In genomic region chr5:31033295-31033694, GRCh38 we compare ENCODE assay signal across 15 cellular contexts.
DNase-seq lines count a peak whose midpoint lies in the region; TF ChIP-seq lines count a peak whose summit lies in the region.
"Had no signal": no experiment of that assay in that cellular context is flagged by ENCODE, and none has a peak within 500 bp of the region (broad histone marks: within the 10 kb centered on the region; RNA-seq: fewer than 3 reads in every experiment).

No MANE protein-coding gene starts in this region.

- H3K36me3 ChIP-seq in brain microvascular endothelial cell (replicated peaks) (no peaks in the 10 kb centered on the region), GM23248 (ENCODE audit: low read depth) (no peaks in the 10 kb centered on the region)

- no peak for TF ChIP-seq CTCF in brain microvascular endothelial cell (IDR thresholded peaks at IDR 0.05; ENCODE audit: low read depth, low read length, missing control alignments)
- TF ChIP-seq CTCF in fibroblast of pulmonary artery (IDR thresholded peaks at IDR 0.05; ENCODE audit: low read length, missing control alignments) = no peak

- no peaks in the 10 kb centered on the region for H4K20me1 ChIP-seq in GM23248 (ENCODE audit: insufficient read depth)

- 55 to 61% methylated on average over 1 of the region's 1 CpG for WGBS in GM23248 (ENCODE audit: low coverage in 1 of 2, low lambda C conversion rate in 2 of 2, missing lambda C conversion rate in 2 of 2), 2 experiments

- H3K27ac ChIP-seq in brain microvascular endothelial cell (no peak overlapping the region), GM23248 (no peak overlapping the region)

- H3K4me3 ChIP-seq in brain microvascular endothelial cell (ENCODE audit: low read depth, low read length) (no peak overlapping the region), fibroblast of pulmonary artery (replicated peaks; ENCODE audit: low read depth, low read length) (no peak overlapping the region), GM23248 (no peak overlapping the region)

- peak; percentile 38 for DNase-seq in M059J (ENCODE audit: low read depth)
- peak; percentile 25 for DNase-seq in brain microvascular endothelial cell
- DNase-seq in fibroblast of pulmonary artery (ENCODE audit: low read depth) = peak; percentile 6
- no peak for DNase-seq in DMS 273 treated with DMSO at 0.1 percent for 48 hours (lab: John Stamatoyannopoulos, UW)
- DNase-seq in NCI-H526 treated with DMSO at 0.1 percent for 48 hours (lab: John Stamatoyannopoulos, UW) = no peak
- no peak for DNase-seq in GM23248
- DNase-seq in activated T-cell treated with anti-CD3 and anti-CD28 coated beads for 4 hours = no peak
- DNase-seq: CD4-positive, CD25-positive, alpha-beta regulatory T cell; DMS79; KG1; NCI-H1048; NCI-H1436 treated with DMSO at 0.1 percent for 48 hours; NCI-H2029 treated with DMSO at 0.1 percent for 48 hours; NCI-H510A; SHP77 treated with DMSO at 0.1 percent for 48 hours had no signal

- H3K4me2 ChIP-seq in GM23248 (ENCODE audit: unreplicated experiment) = no peak overlapping the region

- H3K79me2 ChIP-seq in GM23248 (ENCODE audit: insufficient read depth) = no peaks in the 10 kb centered on the region

- H2AFZ ChIP-seq in GM23248 = no peak overlapping the region

- no peak overlapping the region for H3K9ac ChIP-seq in GM23248

- in situ Hi-C loops in brain microvascular endothelial cell (cut with HindIII; ENCODE audit: low pct_ligation_motif_present, low sequenced_read_pairs) (no loop called here), GM23248 (cut with MboI) (no loop called here)

- H3K27me3 ChIP-seq in brain microvascular endothelial cell (replicated peaks) (no peaks in the 10 kb centered on the region), GM23248 (replicated peaks; ENCODE audit: insufficient read depth) (no peaks in the 10 kb centered on the region)

- H3K9me2 ChIP-seq in GM23248 (ENCODE audit: insufficient read depth) = no peaks in the 10 kb centered on the region

- no peaks in the 10 kb centered on the region for H3K9me3 ChIP-seq in GM23248 (ENCODE audit: low read depth)

- no peaks in the 10 kb centered on the region for H3F3A ChIP-seq in GM23248 (ENCODE audit: insufficient read depth)

- no peaks in the 10 kb centered on the region; the same call in 1 of the 2 replicates for H3K4me1 ChIP-seq in GM23248 (ENCODE audit: insufficient read depth)

Comparison
In these comparisons a context has a peak if more than half of its experiments do, and no peak if none do; other contexts are left out.
1. DNase-seq: peak in M059J (single experiment), brain microvascular endothelial cell (single experiment) and fibroblast of pulmonary artery (single experiment); none in DMS 273 treated with DMSO at 0.1 percent for 48 hours (single experiment), NCI-H526 treated with DMSO at 0.1 percent for 48 hours (single experiment), GM23248 (single experiment) and activated T-cell treated with anti-CD3 and anti-CD28 coated beads for 4 hours (single experiment).